Comparison of ENCODE assay signal across 12 cellular contexts in genomic region chr12:54240971-54241588, GRCh38. TPM values are rescaled to one million over a fixed set of nuclear protein-coding genes. Genes with fewer than 3 reads are reported as not detected.
DNase-seq lines count a peak whose midpoint lies in the region; ATAC-seq and TF ChIP-seq lines count a peak whose summit lies in the region.
"Had no signal": no experiment of that assay in that cellular context is flagged by ENCODE, and none has a peak within 500 bp of the region (broad histone marks: within the 10 kb centered on the region; RNA-seq: fewer than 3 reads in every experiment).

No MANE protein-coding gene starts in this region.

- no TSS peak for BruUV-seq in PC-9 (replicated peaks; lab: Mats Ljungman, UMichigan)

- H3K27ac Mint-ChIP-seq in CD4-positive, CD25-positive, alpha-beta regulatory T cell, result peak overlapping the region; percentile 21 to 78 (median 54)
- H3K27ac Mint-ChIP-seq in activated T-helper 2 cell treated with anti-CD3 and anti-CD28 coated beads, Interferon-gamma antibody, Interleukin-2, Interleukin-4, amounts not matched to agents 10 μg/mL and 5 μg/mL and 100 μg/mL, durations not matched to agents 14 hours and 24 hours and 36 hours, result peak overlapping the region; percentile 80

- no peak for ATAC-seq in CD4-positive, CD25-positive, alpha-beta regulatory T cell (ENCODE audit: low read depth in 2 of 2)
- ATAC-seq in GM18861 (IDR thresholded peaks at IDR 0.05; ENCODE audit: unreplicated experiment) (peak; percentile 70), HG02885 (IDR thresholded peaks at IDR 0.05; ENCODE audit: poor library complexity, unreplicated experiment) (peak; percentile 38)
- ATAC-seq: pancreas had no signal

- H3K27ac ChIP-seq in CD4-positive, CD25-positive, alpha-beta regulatory T cell (ENCODE audit: insufficient read depth, low read length, poor library complexity, severe bottlenecking), result no peak overlapping the region
- no peak overlapping the region for H3K27ac ChIP-seq in PC-9
- H3K27ac ChIP-seq: BLaER1, pancreas had no signal

- H4K20me1 ChIP-seq in PC-9 (ENCODE audit: insufficient read depth), result no peaks in the 10 kb centered on the region; the same call in 1 of the 2 replicates

- H3K4me1 Mint-ChIP-seq in CD4-positive, CD25-positive, alpha-beta regulatory T cell, result peaks cover 6 to 10% (median 8%) of the 10 kb centered on the region in 4 donors
- H3K4me1 Mint-ChIP-seq in activated T-helper 2 cell treated with anti-CD3 and anti-CD28 coated beads, Interferon-gamma antibody, Interleukin-2, Interleukin-4, amounts not matched to agents 10 μg/mL and 5 μg/mL and 100 μg/mL, durations not matched to agents 14 hours and 24 hours and 36 hours (ENCODE audit: low read depth), result peaks cover 11% of the 10 kb centered on the region

- no peaks in the 10 kb centered on the region for H3K4me1 ChIP-seq in CD4-positive, CD25-positive, alpha-beta regulatory T cell (ENCODE audit: control insufficient read depth, insufficient read depth, low read length, poor library complexity, severe bottlenecking)
- H3K4me1 ChIP-seq in PC-9 (replicated peaks; ENCODE audit: insufficient read depth), result no peaks in the 10 kb centered on the region
- H3K4me1 ChIP-seq: BLaER1, pancreas had no signal

- CTCF ChIA-PET in PC-9 (lab: Charles Lee), result no interaction called here

- DNase-seq in CD4-positive, CD25-positive, alpha-beta regulatory T cell, result peak in 1 of 3 donors; percentile 30
- DNase-seq in activated T-helper 2 cell treated with anti-CD3 and anti-CD28 coated beads, Interferon-gamma antibody, Interleukin-2, Interleukin-4, amounts not matched to agents 10 μg/mL and 5 μg/mL and 100 μg/mL, durations not matched to agents 14 hours and 24 hours and 36 hours (ENCODE audit: low spot score), result no peak
- DNase-seq in GM19238 (ENCODE audit: insufficient read length, low spot score) (no peak), NCI-H446 (lab: John Stamatoyannopoulos, UW) (no peak), HuH-7.5 (ENCODE audit: low spot score) (no peak), PC-9 (no peak)
- DNase-seq: activated CD4-positive, alpha-beta T cell treated with anti-CD3 and anti-CD28 coated beads, Interleukin-2, amount 50 U/mL, for 48 hours; GDM1; pancreas had no signal

- H3F3A ChIP-seq in PC-9 (ENCODE audit: insufficient read depth, low read depth), result no peaks in the 10 kb centered on the region

- peaks cover 23% of the 10 kb centered on the region for H3K36me3 Mint-ChIP-seq in CD4-positive, CD25-positive, alpha-beta regulatory T cell
- H3K36me3 Mint-ChIP-seq in activated T-helper 2 cell treated with anti-CD3 and anti-CD28 coated beads, Interferon-gamma antibody, Interleukin-2, Interleukin-4, amounts not matched to agents 10 μg/mL and 5 μg/mL and 100 μg/mL, durations not matched to agents 14 hours and 24 hours and 36 hours (ENCODE audit: low read depth), result peaks cover 52% of the 10 kb centered on the region

- no peaks in the 10 kb centered on the region for H3K27me3 Mint-ChIP-seq in CD4-positive, CD25-positive, alpha-beta regulatory T cell
- H3K27me3 Mint-ChIP-seq in activated T-helper 2 cell treated with anti-CD3 and anti-CD28 coated beads, Interferon-gamma antibody, Interleukin-2, Interleukin-4, amounts not matched to agents 10 μg/mL and 5 μg/mL and 100 μg/mL, durations not matched to agents 14 hours and 24 hours and 36 hours (ENCODE audit: low read depth), result no peaks in the 10 kb centered on the region

- no peaks in the 10 kb centered on the region for H3K27me3 ChIP-seq in CD4-positive, CD25-positive, alpha-beta regulatory T cell (ENCODE audit: control insufficient read depth, insufficient read depth, low read length)
- H3K27me3 ChIP-seq in PC-9 (ENCODE audit: insufficient read depth, low read depth), result no peaks in the 10 kb centered on the region
- H3K27me3 ChIP-seq: BLaER1, pancreas had no signal

- H3K4me2 ChIP-seq in PC-9, result no peak overlapping the region
- H3K4me2 ChIP-seq: BLaER1 had no signal

- H3K79me2 ChIP-seq in PC-9 (ENCODE audit: low read depth), result no peaks in the 10 kb centered on the region

- no peaks in the 10 kb centered on the region for H3K9me3 Mint-ChIP-seq in CD4-positive, CD25-positive, alpha-beta regulatory T cell
- no peaks in the 10 kb centered on the region for H3K9me3 Mint-ChIP-seq in activated T-helper 2 cell treated with anti-CD3 and anti-CD28 coated beads, Interferon-gamma antibody, Interleukin-2, Interleukin-4, amounts not matched to agents 10 μg/mL and 5 μg/mL and 100 μg/mL, durations not matched to agents 14 hours and 24 hours and 36 hours

- no peaks in the 10 kb centered on the region for H3K9me2 ChIP-seq in PC-9 (ENCODE audit: insufficient read depth)

- H2AFZ ChIP-seq in PC-9, result no peak overlapping the region

- intact Hi-C loops in activated T-helper 2 cell treated with anti-CD3 and anti-CD28 coated beads, Interferon-gamma antibody, Interleukin-2, Interleukin-4, amounts not matched to agents 10 μg/mL and 5 μg/mL and 100 μg/mL, durations not matched to agents 14 hours and 24 hours and 36 hours (cut with micrococcal nuclease), result no loop called here
- intact Hi-C loops in PC-9 (cut with micrococcal nuclease; ENCODE audit: unreplicated experiment), result loop anchor here (5.0 kb wide), 1 partner anchor 36 kb away; no protein-coding TSS in a partner anchor

- H3K4me3 ChIP-seq in CD4-positive, CD25-positive, alpha-beta regulatory T cell (ENCODE audit: low read depth, low read length), result no peak overlapping the region
- H3K4me3 ChIP-seq in PC-9, result no peak overlapping the region
- H3K4me3 ChIP-seq: BLaER1, pancreas had no signal

- no peaks in the 10 kb centered on the region for H3K9me3 ChIP-seq in CD4-positive, CD25-positive, alpha-beta regulatory T cell (ENCODE audit: control insufficient read depth in 2 of 2, low read length in 2 of 2)
- H3K9me3 ChIP-seq in PC-9 (ENCODE audit: insufficient read depth, low read depth), result no peaks in the 10 kb centered on the region
- H3K9me3 ChIP-seq: BLaER1, pancreas had no signal

- POLR2A ChIA-PET in PC-9 (lab: Charles Lee; ENCODE audit: unreplicated experiment), result no interaction called here

- H3K36me3 ChIP-seq in CD4-positive, CD25-positive, alpha-beta regulatory T cell (ENCODE audit: control insufficient read depth, insufficient read depth, low read length), result peaks cover 34% of the 10 kb centered on the region
- peaks cover 10% of the 10 kb centered on the region; the same call in 1 of the 2 replicates for H3K36me3 ChIP-seq in PC-9 (ENCODE audit: low read depth)

- no peak for TF ChIP-seq CTCF in PC-9 (conservative IDR thresholded peaks at IDR 0.05)

- no peak overlapping the region for H3K4me3 Mint-ChIP-seq in CD4-positive, CD25-positive, alpha-beta regulatory T cell
- no peak overlapping the region for H3K4me3 Mint-ChIP-seq in activated T-helper 2 cell treated with anti-CD3 and anti-CD28 coated beads, Interferon-gamma antibody, Interleukin-2, Interleukin-4, amounts not matched to agents 10 μg/mL and 5 μg/mL and 100 μg/mL, durations not matched to agents 14 hours and 24 hours and 36 hours (ENCODE audit: low read depth)

RNA-seq across cellular contexts. Expression of gene CBX5, which starts 38.8 kb away (rescaled TPM):
- total RNA-seq in CD4-positive, CD25-positive, alpha-beta regulatory T cell, result 38.9 TPM
- 10 to 100 TPM; 18.2 to 21.5 (median 19.6) TPM for polyA plus RNA-seq in CD4-positive, CD25-positive, alpha-beta regulatory T cell
- 98.1 and 100 TPM in 2 replicates for total RNA-seq in activated T-helper 2 cell treated with anti-CD3 and anti-CD28 coated beads, Interferon-gamma antibody, Interleukin-2, Interleukin-4, amounts not matched to agents 10 μg/mL and 5 μg/mL and 100 μg/mL, durations not matched to agents 14 hours and 24 hours and 36 hours
- total RNA-seq in PC-9 (2021), result 108 and 154 TPM in 2 replicates

RNA-seq across cellular contexts. Expression of gene HNRNPA1, which starts 39.4 kb away (rescaled TPM):
- total RNA-seq in CD4-positive, CD25-positive, alpha-beta regulatory T cell, result 1,288 TPM
- 100 to 1,000 TPM; 750 to 913 (median 830) TPM for polyA plus RNA-seq in CD4-positive, CD25-positive, alpha-beta regulatory T cell
- total RNA-seq in activated T-helper 2 cell treated with anti-CD3 and anti-CD28 coated beads, Interferon-gamma antibody, Interleukin-2, Interleukin-4, amounts not matched to agents 10 μg/mL and 5 μg/mL and 100 μg/mL, durations not matched to agents 14 hours and 24 hours and 36 hours, result 1,977 and 2,036 TPM in 2 replicates
- 1,116 and 1,137 TPM in 2 replicates for total RNA-seq in PC-9 (2021)

RNA-seq across cellular contexts. Expression of gene SMUG1, which starts 52.3 kb away (rescaled TPM):
- total RNA-seq in CD4-positive, CD25-positive, alpha-beta regulatory T cell, result 13.0 TPM
- 10 to 100 TPM; 24.5 to 38.1 (median 30.7) TPM for polyA plus RNA-seq in CD4-positive, CD25-positive, alpha-beta regulatory T cell
- total RNA-seq in activated T-helper 2 cell treated with anti-CD3 and anti-CD28 coated beads, Interferon-gamma antibody, Interleukin-2, Interleukin-4, amounts not matched to agents 10 μg/mL and 5 μg/mL and 100 μg/mL, durations not matched to agents 14 hours and 24 hours and 36 hours, result 26.9 and 31.1 TPM in 2 replicates
- total RNA-seq in PC-9 (2021), result 37.8 and 53.7 TPM in 2 replicates

RNA-seq across cellular contexts. Expression of gene NFE2, which starts 59.7 kb away (rescaled TPM):
- 2.8 TPM for total RNA-seq in CD4-positive, CD25-positive, alpha-beta regulatory T cell
- under 1 TPM in 1 of 4 donors, not detected in 3; 0.18 TPM for polyA plus RNA-seq in CD4-positive, CD25-positive, alpha-beta regulatory T cell
- not detected in 2 replicates for total RNA-seq in activated T-helper 2 cell treated with anti-CD3 and anti-CD28 coated beads, Interferon-gamma antibody, Interleukin-2, Interleukin-4, amounts not matched to agents 10 μg/mL and 5 μg/mL and 100 μg/mL, durations not matched to agents 14 hours and 24 hours and 36 hours
- total RNA-seq in PC-9 (2021), result 1.5 and 1.7 TPM in 2 replicates

Comparison
In these comparisons a context has a peak if more than half of its experiments do, and no peak if none do; other contexts are left out.
1. ATAC-seq: peak in GM18861 (single experiment) and HG02885 (single experiment); none in CD4-positive, CD25-positive, alpha-beta regulatory T cell (0 of 2).